22 cellular contexts compared by ENCODE assay signal in genomic region chr10:132414402-132415016, GRCh38. TPM values are rescaled to one million over a fixed set of nuclear protein-coding genes. Genes with fewer than 3 reads are reported as not detected.
DNase-seq lines count a peak whose midpoint lies in the region; ATAC-seq and TF ChIP-seq lines count a peak whose summit lies in the region.
"Had no signal": no experiment of that assay in that cellular context is flagged by ENCODE, and none has a peak within 500 bp of the region (broad histone marks: within the 10 kb centered on the region; RNA-seq: fewer than 3 reads in every experiment).

No MANE protein-coding gene starts in this region.

- H3K36me3 Mint-ChIP-seq in stimulated activated memory B cell treated with anti-CD40 and anti-IgM and Interleukin-4, amounts not matched to agents 10 μg/mL and 1 μg/mL and 100 μg/mL, for 72 hours: peaks cover 15% of the 10 kb centered on the region
- H3K36me3 Mint-ChIP-seq in activated CD4-positive, alpha-beta T cell treated with anti-CD3 and anti-CD28 coated beads for 36 hours (ENCODE audit: low read depth): peaks cover 5% of the 10 kb centered on the region

- H3K9me3 ChIP-seq in esophagus muscularis mucosa (no peaks in the 10 kb centered on the region), mucosa of descending colon (no peaks in the 10 kb centered on the region), SJCRH30 (replicated peaks) (no peaks in the 10 kb centered on the region)
- H3K9me3 ChIP-seq: ovary, upper lobe of left lung had no signal

- CTCF ChIA-PET in activated CD4-positive, alpha-beta T cell treated with anti-CD3 and anti-CD28 coated beads for 36 hours (lab: Charles Lee): no interaction called here

- DNase-seq in esophagus muscularis mucosa (ENCODE audit: extremely low spot score) (no peak), mucosa of descending colon (peak in 2 of 3 donors; percentile 25 to 33), NCI-H1436 treated with DMSO at 0.1 percent for 48 hours (lab: John Stamatoyannopoulos, UW) (no peak), NCI-H524 treated with DMSO at 0.1 percent for 48 hours (lab: John Stamatoyannopoulos, UW) (no peak), SJCRH30 (no peak)
- DNase-seq in activated CD4-positive, alpha-beta T cell treated with anti-CD3 and anti-CD28 coated beads for 36 hours: no peak
- DNase-seq: activated CD4-positive, alpha-beta T cell treated with anti-CD3 and anti-CD28 coated beads, Interleukin-2, amount 50 U/mL, for 48 hours; activated naive CD4-positive, alpha-beta T cell treated with Interleukin-2 at 50 U/mL for 16 hours; activated T-cell treated with anti-CD3 and anti-CD28 coated beads for 4 hours; AML-193; anterior cingulate cortex; left cardiac atrium; NCI-H187 treated with DMSO at 0.1 percent for 48 hours; NCI-H446; ovary; stimulated activated CD4-positive, alpha-beta T cell treated with anti-CD3 and anti-CD28 coated beads, Interleukin-1b, Interleukin-23, amount 100 ng/mL, for 48 hours; stimulated activated naive CD8-positive, alpha-beta T cell treated with anti-CD3 and anti-CD28 coated beads, Interleukin-15, Interleukin-2, amounts not matched to agents 100 U/mL and 50 U/mL, for 24 hours had no signal

- H3K27me3 ChIP-seq in esophagus muscularis mucosa (no peaks in the 10 kb centered on the region), SJCRH30 (no peaks in the 10 kb centered on the region)
- H3K27me3 ChIP-seq: ovary, upper lobe of left lung had no signal

- peaks cover 0 to 7% (median 2%) of the 10 kb centered on the region in 4 donors for H3K36me3 ChIP-seq in esophagus muscularis mucosa
- H3K36me3 ChIP-seq in mucosa of descending colon (ENCODE audit: low read depth): no peaks in the 10 kb centered on the region
- H3K36me3 ChIP-seq in SJCRH30: no peaks in the 10 kb centered on the region
- H3K36me3 ChIP-seq: ovary had no signal

- TF ChIP-seq POLR2A in esophagus muscularis mucosa (IDR thresholded peaks at IDR 0.05; ENCODE audit: low read depth): no peak

- H3K4me1 Mint-ChIP-seq in stimulated activated memory B cell treated with anti-CD40 and anti-IgM and Interleukin-4, amounts not matched to agents 10 μg/mL and 1 μg/mL and 100 μg/mL, for 72 hours: peaks cover 52% of the 10 kb centered on the region
- no peaks in the 10 kb centered on the region for H3K4me1 Mint-ChIP-seq in activated CD4-positive, alpha-beta T cell treated with anti-CD3 and anti-CD28 coated beads for 36 hours

- TF ChIP-seq CTCF in VCaP (conservative IDR thresholded peaks at IDR 0.05) (no peak), esophagus muscularis mucosa (IDR thresholded peaks at IDR 0.05) (no peak), mucosa of descending colon (IDR thresholded peaks at IDR 0.05) (no peak)

- peak overlapping the region; percentile 0 for H3K27ac Mint-ChIP-seq in stimulated activated memory B cell treated with anti-CD40 and anti-IgM and Interleukin-4, amounts not matched to agents 10 μg/mL and 1 μg/mL and 100 μg/mL, for 72 hours
- H3K27ac Mint-ChIP-seq in activated CD4-positive, alpha-beta T cell treated with anti-CD3 and anti-CD28 coated beads for 36 hours: no peak overlapping the region

- H3K4me3 ChIP-seq in esophagus muscularis mucosa: no peak overlapping the region
- H3K4me3 ChIP-seq in mucosa of descending colon: no peak overlapping the region
- no peak overlapping the region for H3K4me3 ChIP-seq in SJCRH30
- H3K4me3 ChIP-seq: K562, ovary, upper lobe of left lung had no signal

- H3K27me3 Mint-ChIP-seq in stimulated activated memory B cell treated with anti-CD40 and anti-IgM and Interleukin-4, amounts not matched to agents 10 μg/mL and 1 μg/mL and 100 μg/mL, for 72 hours: no peaks in the 10 kb centered on the region
- no peaks in the 10 kb centered on the region for H3K27me3 Mint-ChIP-seq in activated CD4-positive, alpha-beta T cell treated with anti-CD3 and anti-CD28 coated beads for 36 hours

- 87% methylated on average over 17 of the region's 21 CpGs for WGBS in esophagus muscularis mucosa

- no peak for ATAC-seq in mucosa of descending colon
- ATAC-seq in stimulated activated memory B cell treated with anti-CD40 and anti-IgM and Interleukin-4, amounts not matched to agents 10 μg/mL and 1 μg/mL and 100 μg/mL, for 72 hours: no peak
- no peak for ATAC-seq in activated CD4-positive, alpha-beta T cell treated with anti-CD3 and anti-CD28 coated beads for 36 hours
- ATAC-seq: left cardiac atrium; sciatic nerve; stimulated activated naive CD8-positive, alpha-beta T cell treated with anti-CD3 and anti-CD28 coated beads, Interleukin-15, Interleukin-2, amounts not matched to agents 100 U/mL and 50 U/mL, for 24 hours had no signal

- intact Hi-C loops in esophagus muscularis mucosa (cut with DNase I): no loop called here
- intact Hi-C loops in mucosa of descending colon (cut with DNase I, micrococcal nuclease): no loop called here
- intact Hi-C loops in activated CD4-positive, alpha-beta T cell treated with anti-CD3 and anti-CD28 coated beads for 36 hours (cut with DNase I, micrococcal nuclease): loop anchor here in 1 of 2 experiments (5.0 kb wide), 1 partner anchor 33 kb away; no protein-coding TSS in a partner anchor

- POLR2A ChIA-PET in activated CD4-positive, alpha-beta T cell treated with anti-CD3 and anti-CD28 coated beads for 36 hours (lab: Charles Lee): no interaction called here

- H3K4me1 ChIP-seq in esophagus muscularis mucosa (peaks cover 49 to 94% (median 90%) of the 10 kb centered on the region in 4 donors), mucosa of descending colon (ENCODE audit: low read depth) (peaks cover 75% of the 10 kb centered on the region), SJCRH30 (0 out of 2 replicates have a peak, but pooled peaks cover 5% of the 10 kb centered on the region)

- H3K9me3 Mint-ChIP-seq in stimulated activated memory B cell treated with anti-CD40 and anti-IgM and Interleukin-4, amounts not matched to agents 10 μg/mL and 1 μg/mL and 100 μg/mL, for 72 hours: no peaks in the 10 kb centered on the region
- H3K9me3 Mint-ChIP-seq in activated CD4-positive, alpha-beta T cell treated with anti-CD3 and anti-CD28 coated beads for 36 hours (ENCODE audit: low read depth): no peaks in the 10 kb centered on the region

- peak overlapping the region; percentile 99 for H3K27ac ChIP-seq in VCaP
- H3K27ac ChIP-seq in esophagus muscularis mucosa (replicated peaks in 1 of 4): peak overlapping the region; percentile 27 to 85 (median 80)
- H3K27ac ChIP-seq in SJCRH30: no peak overlapping the region

- H3K4me3 Mint-ChIP-seq in stimulated activated memory B cell treated with anti-CD40 and anti-IgM and Interleukin-4, amounts not matched to agents 10 μg/mL and 1 μg/mL and 100 μg/mL, for 72 hours: no peak overlapping the region
- no peak overlapping the region for H3K4me3 Mint-ChIP-seq in activated CD4-positive, alpha-beta T cell treated with anti-CD3 and anti-CD28 coated beads for 36 hours

- no peak for TF ChIP-seq EP300 in esophagus muscularis mucosa (IDR thresholded peaks at IDR 0.05)

RNA-seq across cellular contexts. Expression of gene PWWP2B, which starts 17.5 kb away (rescaled TPM):
- total RNA-seq in esophagus muscularis mucosa (10 to 100 TPM; 11.8 to 25.5 (median 14.3) TPM), mucosa of descending colon (10 to 100 TPM; 37.7 to 55.6 (median 41.7) TPM)
- total RNA-seq in activated CD4-positive, alpha-beta T cell treated with anti-CD3 and anti-CD28 coated beads for 36 hours: 1 to 10 TPM; 2.4 to 2.9 TPM
- total RNA-seq in SJCRH30 (2014; rRNA removed; shearing (Covaris generic)): 0.57 and 0.66 TPM in 2 replicates

Comparison
In these comparisons a context has a peak if more than half of its experiments do, and no peak if none do; other contexts are left out.
1. DNase-seq: peak in mucosa of descending colon (2 of 3); none in esophagus muscularis mucosa (single experiment), activated CD4-positive, alpha-beta T cell treated with anti-CD3 and anti-CD28 coated beads for 36 hours (single experiment), NCI-H1436 treated with DMSO at 0.1 percent for 48 hours (single experiment), NCI-H524 treated with DMSO at 0.1 percent for 48 hours (single experiment) and SJCRH30 (0 of 2).